Comparison of ENCODE assay signal across 24 cellular contexts in genomic region chr16:87352818-87353217, GRCh38.
"Had no signal": no experiment of that assay in that cellular context is flagged by ENCODE, and none has a peak within 500 bp of the region (broad histone marks: within the 10 kb centered on the region; RNA-seq: fewer than 3 reads in every experiment).

No MANE protein-coding gene starts in this region.

- H3K4me3 ChIP-seq: breast epithelium, Peyer's patch had no signal

- H3K4me1 Mint-ChIP-seq: WTC11 had no signal

- H3K36me3 ChIP-seq: breast epithelium had no signal

- H3K9me3 ChIP-seq: breast epithelium, Peyer's patch had no signal

- H3K27me3 Mint-ChIP-seq: activated naive CD4-positive, alpha-beta T cell treated with anti-CD3 and anti-CD28 coated beads, Interleukin-2, amount 50 U/mL, for 24 hours had no signal

- DNase-seq: activated CD4-positive, alpha-beta T cell treated with anti-CD3 and anti-CD28 coated beads for 48 hours; activated CD4-positive, alpha-beta T cell treated with anti-CD3 and anti-CD28 coated beads, Interleukin-2, amount 50 U/mL, for 4 hours; activated CD4-positive, CD25-positive, alpha-beta regulatory T cell treated with anti-CD3 and anti-CD28 coated beads, Interleukin-2, amount 50 U/mL, for 72 hours; activated CD8-positive, alpha-beta memory T cell treated with anti-CD3 and anti-CD28 coated beads, Interleukin-2, amount 50 U/mL, for 48 hours; activated CD8-positive, alpha-beta T cell treated with anti-CD3 and anti-CD28 coated beads, Interleukin-2, amount 10 ng/mL, durations not matched to agents 7 days and 5 days; activated effector memory CD4-positive, alpha-beta T cell treated with Interleukin-2 at 50 U/mL for 16 hours; activated naive CD4-positive, alpha-beta T cell; activated T-cell treated with anti-CD3 and anti-CD28 coated beads, Interleukin-2, amount 50 U/mL, for 1 hour; aorta; KG1; NCI-H1092; NCI-H1417; NCI-H1694; NCI-H2029 treated with DMSO at 0.1 percent for 48 hours; NCI-H345; NCI-H510A; NCI-H526 treated with DMSO at 0.1 percent for 48 hours; Peyer's patch; SHP77 treated with DMSO at 0.1 percent for 48 hours had no signal

- H3K27me3 ChIP-seq: breast epithelium, Peyer's patch had no signal

- H3K4me1 ChIP-seq: breast epithelium had no signal

- ATAC-seq: activated CD8-positive, alpha-beta T cell treated with anti-CD3 and anti-CD28 coated beads, Interleukin-2, amount 10 ng/mL, durations not matched to agents 7 days and 5 days; WTC11 had no signal

- H3K27ac ChIP-seq: breast epithelium, Peyer's patch, RWPE1 had no signal

- H3K4me3 Mint-ChIP-seq: activated CD8-positive, alpha-beta T cell treated with anti-CD3 and anti-CD28 coated beads, Interleukin-2, amount 10 ng/mL, durations not matched to agents 7 days and 5 days; activated naive CD4-positive, alpha-beta T cell treated with anti-CD3 and anti-CD28 coated beads, Interleukin-2, amount 50 U/mL, for 24 hours; T-helper 1 cell treated with Interleukin-12 subunit alpha and Interleukin-12 subunit beta and Interleukin-4 antibody, amounts not matched to agents 30 μg/mL and 1 μg/mL, for 36 hours; WTC11 had no signal

- H3K27ac Mint-ChIP-seq: activated CD8-positive, alpha-beta T cell treated with anti-CD3 and anti-CD28 coated beads, Interleukin-2, amount 10 ng/mL, durations not matched to agents 7 days and 5 days; activated naive CD4-positive, alpha-beta T cell treated with anti-CD3 and anti-CD28 coated beads, Interleukin-2, amount 50 U/mL, for 24 hours; T-helper 1 cell treated with Interleukin-12 subunit alpha and Interleukin-12 subunit beta and Interleukin-4 antibody, amounts not matched to agents 30 μg/mL and 1 μg/mL, for 36 hours had no signal

- H3K9me3 Mint-ChIP-seq: activated naive CD4-positive, alpha-beta T cell treated with anti-CD3 and anti-CD28 coated beads, Interleukin-2, amount 50 U/mL, for 24 hours; T-helper 1 cell treated with Interleukin-12 subunit alpha and Interleukin-12 subunit beta and Interleukin-4 antibody, amounts not matched to agents 30 μg/mL and 1 μg/mL, for 36 hours; WTC11 had no signal

- H3K36me3 Mint-ChIP-seq: WTC11 had no signal
